Comparison of ENCODE assay signal across 8 cellular contexts in the genomic region with DNA sequence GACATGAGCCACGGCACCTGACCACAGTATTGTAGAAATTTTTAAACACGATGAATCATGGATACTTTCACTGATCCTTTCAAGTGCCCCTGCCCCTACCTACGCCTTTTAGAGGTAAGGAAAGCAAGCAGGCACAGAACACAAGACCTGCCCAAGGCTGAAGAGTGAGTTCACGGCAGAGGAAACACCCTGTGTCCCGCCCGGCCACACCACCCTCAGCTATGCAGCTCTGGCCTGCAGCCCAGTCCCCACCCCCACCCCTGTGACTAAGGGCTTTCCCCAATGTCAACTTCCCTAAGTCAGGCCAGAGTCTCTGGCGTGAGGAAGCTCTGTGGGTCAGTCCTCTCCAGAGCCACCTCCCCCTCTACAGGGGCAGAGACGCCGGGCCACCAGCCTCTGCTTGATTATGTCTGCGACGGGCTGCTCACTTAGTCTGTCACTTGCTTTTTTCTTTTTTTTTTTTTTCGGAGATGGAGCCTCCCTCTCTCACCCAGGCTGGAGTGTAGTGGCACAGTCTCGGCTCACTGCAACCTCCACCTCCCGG. TPM values are rescaled to one million over a fixed set of nuclear protein-coding genes. Genes with fewer than 3 reads are reported as not detected.
DNase-seq lines count a peak whose midpoint lies in the region; ATAC-seq and TF ChIP-seq lines count a peak whose summit lies in the region.

No MANE protein-coding gene starts in this region.

- DNase-seq in EH (ENCODE audit: low read depth) (peak; percentile 88), occipital lobe (lab: John Stamatoyannopoulos, UW) (peak; percentile 23), NCI-H146 (lab: John Stamatoyannopoulos, UW) (no peak), OCI-M2 (lab: John Stamatoyannopoulos, UW; ENCODE audit: unreplicated experiment) (no peak), cerebellar nuclear complex (lab: John Stamatoyannopoulos, UW) (no peak)
- DNase-seq in stimulated activated naive CD8-positive, alpha-beta T cell treated with anti-CD3 and anti-CD28 coated beads, Interleukin-15, Interleukin-2, amounts not matched to agents 100 U/mL and 50 U/mL, for 24 hours: no peak

- peak; percentile 92 for ATAC-seq in esophagus mucosa
- ATAC-seq in stimulated activated naive CD8-positive, alpha-beta T cell treated with anti-CD3 and anti-CD28 coated beads, Interleukin-15, Interleukin-2, amounts not matched to agents 100 U/mL and 50 U/mL, for 24 hours: no peak

TF ChIP-seq in PFSK-1, 5 proteins besides CTCF, POLR2A, EP300 and RAD21:
- no peak for TF ChIP-seq POLR2AphosphoS5 (IDR thresholded peaks at IDR 0.05; ENCODE audit: low read depth, low read length)
- TF ChIP-seq SIN3A (IDR thresholded peaks at IDR 0.05; ENCODE audit: borderline replicate concordance, insufficient read depth, low read length): peak; percentile 41; the same call in 1 of the 2 replicates
- TF ChIP-seq FOXP2 (optimal IDR thresholded peaks at IDR 0.05; ENCODE audit: borderline replicate concordance, extremely low read depth, extremely low read length, insufficient read depth): peak; percentile 82
- TF ChIP-seq TAF1 (IDR thresholded peaks at IDR 0.05; ENCODE audit: borderline replicate concordance, insufficient read depth, low read length): no peak
- TF ChIP-seq, protein P1, sequence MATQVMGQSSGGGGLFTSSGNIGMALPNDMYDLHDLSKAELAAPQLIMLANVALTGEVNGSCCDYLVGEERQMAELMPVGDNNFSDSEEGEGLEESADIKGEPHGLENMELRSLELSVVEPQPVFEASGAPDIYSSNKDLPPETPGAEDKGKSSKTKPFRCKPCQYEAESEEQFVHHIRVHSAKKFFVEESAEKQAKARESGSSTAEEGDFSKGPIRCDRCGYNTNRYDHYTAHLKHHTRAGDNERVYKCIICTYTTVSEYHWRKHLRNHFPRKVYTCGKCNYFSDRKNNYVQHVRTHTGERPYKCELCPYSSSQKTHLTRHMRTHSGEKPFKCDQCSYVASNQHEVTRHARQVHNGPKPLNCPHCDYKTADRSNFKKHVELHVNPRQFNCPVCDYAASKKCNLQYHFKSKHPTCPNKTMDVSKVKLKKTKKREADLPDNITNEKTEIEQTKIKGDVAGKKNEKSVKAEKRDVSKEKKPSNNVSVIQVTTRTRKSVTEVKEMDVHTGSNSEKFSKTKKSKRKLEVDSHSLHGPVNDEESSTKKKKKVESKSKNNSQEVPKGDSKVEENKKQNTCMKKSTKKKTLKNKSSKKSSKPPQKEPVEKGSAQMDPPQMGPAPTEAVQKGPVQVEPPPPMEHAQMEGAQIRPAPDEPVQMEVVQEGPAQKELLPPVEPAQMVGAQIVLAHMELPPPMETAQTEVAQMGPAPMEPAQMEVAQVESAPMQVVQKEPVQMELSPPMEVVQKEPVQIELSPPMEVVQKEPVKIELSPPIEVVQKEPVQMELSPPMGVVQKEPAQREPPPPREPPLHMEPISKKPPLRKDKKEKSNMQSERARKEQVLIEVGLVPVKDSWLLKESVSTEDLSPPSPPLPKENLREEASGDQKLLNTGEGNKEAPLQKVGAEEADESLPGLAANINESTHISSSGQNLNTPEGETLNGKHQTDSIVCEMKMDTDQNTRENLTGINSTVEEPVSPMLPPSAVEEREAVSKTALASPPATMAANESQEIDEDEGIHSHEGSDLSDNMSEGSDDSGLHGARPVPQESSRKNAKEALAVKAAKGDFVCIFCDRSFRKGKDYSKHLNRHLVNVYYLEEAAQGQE (IDR thresholded peaks at IDR 0.05; ENCODE audit: insufficient read depth in 1 of 2, low read depth in 2 of 2, low read length in 2 of 2): no peak

RNA-seq across cellular contexts. Expression of a gene that starts 8.4 kb away (rescaled TPM):
- 2.3 TPM for polyA plus RNA-seq in PFSK-1 (2012; ENCODE audit: insufficient read length, low read depth)
- total RNA-seq in esophagus mucosa: 13.9 TPM
- total RNA-seq in occipital lobe: 1.4 TPM

RNA-seq across cellular contexts. Expression of a gene that starts 13.6 kb away (rescaled TPM):
- 18.5 TPM for polyA plus RNA-seq in PFSK-1 (2012; ENCODE audit: insufficient read length, low read depth)
- total RNA-seq in esophagus mucosa (6.3 TPM), occipital lobe (3.0 TPM)

RNA-seq across cellular contexts. Expression of a gene that starts 35.4 kb away (rescaled TPM):
- 81.4 TPM for polyA plus RNA-seq in PFSK-1 (2012; ENCODE audit: insufficient read length, low read depth)
- total RNA-seq in esophagus mucosa: 66.6 TPM
- 18.1 TPM for total RNA-seq in occipital lobe

RNA-seq across cellular contexts. Expression of a gene that starts 49.1 kb away (rescaled TPM):
- 28.0 TPM for polyA plus RNA-seq in PFSK-1 (2012; ENCODE audit: insufficient read length, low read depth)
- 13.2 TPM for total RNA-seq in esophagus mucosa
- total RNA-seq in occipital lobe: 30.4 TPM

RNA-seq across cellular contexts. Expression of a gene that starts 49.4 kb away (rescaled TPM):
- 256 TPM for polyA plus RNA-seq in PFSK-1 (2012; ENCODE audit: insufficient read length, low read depth)
- 314 TPM for total RNA-seq in esophagus mucosa
- 100 TPM for total RNA-seq in occipital lobe

Comparison
In these comparisons a context has a peak if more than half of its experiments do, and no peak if none do; other contexts are left out.
1. DNase-seq: peak in EH (single experiment) and occipital lobe (single experiment); none in NCI-H146 (single experiment), stimulated activated naive CD8-positive, alpha-beta T cell treated with anti-CD3 and anti-CD28 coated beads, Interleukin-15, Interleukin-2, amounts not matched to agents 100 U/mL and 50 U/mL, for 24 hours (single experiment), OCI-M2 (single experiment) and cerebellar nuclear complex (0 of 2).